Comparison of ENCODE assay signal across 28 cellular contexts in the genomic region with DNA sequence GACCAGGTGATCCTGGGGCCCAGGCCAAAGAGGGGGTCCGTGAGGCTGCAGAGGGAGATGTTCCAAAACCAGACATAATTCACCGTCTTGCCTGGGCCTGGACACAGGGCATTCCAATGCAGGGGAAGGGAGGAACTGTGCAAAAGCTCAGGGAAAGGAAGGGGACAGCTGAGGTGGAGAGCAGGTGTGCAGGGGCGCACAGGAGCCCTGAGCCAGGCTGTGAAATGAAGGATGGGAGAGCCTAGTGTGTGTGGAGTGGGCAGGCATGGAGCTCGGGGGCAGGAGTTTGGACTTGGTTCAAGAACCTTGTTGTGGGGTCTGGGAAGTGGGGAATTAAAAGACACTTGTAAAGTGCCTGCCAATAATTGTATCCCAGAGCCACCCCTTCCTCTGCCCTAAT. TPM values are rescaled to one million over a fixed set of nuclear protein-coding genes. Genes with fewer than 3 reads are reported as not detected.
"Had no signal": no experiment of that assay in that cellular context is flagged by ENCODE, and none has a peak within 500 bp of the region (broad histone marks: within the 10 kb centered on the region; RNA-seq: fewer than 3 reads in every experiment).

No MANE protein-coding gene starts in this region.

- H3K4me1 ChIP-seq: body of pancreas, right lobe of liver, upper lobe of left lung had no signal

- H3K27ac ChIP-seq: body of pancreas, neutrophil, ovary, right lobe of liver, SK-N-MC, upper lobe of left lung had no signal

- H3K9me3 ChIP-seq: body of pancreas, neutrophil, ovary, right lobe of liver, upper lobe of left lung had no signal

- DNase-seq: activated B cell treated with CpG ODN at 0.5 μM for 24 hours; activated CD4-positive, alpha-beta T cell treated with anti-CD3 and anti-CD28 coated beads for 4 hours; activated CD4-positive, alpha-beta T cell treated with anti-CD3 and anti-CD28 coated beads, Interleukin-2, amount 50 U/mL, for 48 hours; activated effector memory CD4-positive, alpha-beta T cell treated with Interleukin-2 at 50 U/mL for 16 hours; activated naive CD4-positive, alpha-beta T cell treated with anti-CD3 and anti-CD28 coated beads, Interleukin-2, amount 10 ng/mL, durations not matched to agents 7 days and 5 days; activated T-cell treated with anti-CD3 and anti-CD28 coated beads, Interleukin-2, amount 50 U/mL, for 72 hours; amygdala; body of pancreas; effector memory CD8-positive, alpha-beta T cell; hypothalamus; mesendoderm; naive thymus-derived CD4-positive, alpha-beta T cell; ovary; stimulated activated CD4-positive, alpha-beta T cell treated with anti-CD3 and anti-CD28 coated beads, Interleukin-4, amount 100 ng/mL, for 24 hours; stimulated activated naive CD8-positive, alpha-beta T cell treated with anti-CD3 and anti-CD28 coated beads, Interleukin-15, Interleukin-2, amounts not matched to agents 100 U/mL and 50 U/mL, for 24 hours; SW 1271; T-helper 17 cell; upper lobe of left lung had no signal

- H3K36me3 ChIP-seq: neutrophil, ovary, right lobe of liver, upper lobe of left lung had no signal

- H3K27me3 ChIP-seq: body of pancreas, ovary, right lobe of liver, upper lobe of left lung had no signal

- H3K4me3 ChIP-seq: body of pancreas, ovary, right lobe of liver, SK-N-MC, upper lobe of left lung had no signal

- ATAC-seq: activated T-cell treated with anti-CD3 and anti-CD28 coated beads, Interleukin-2, amount 50 U/mL, for 72 hours; body of pancreas; effector memory CD8-positive, alpha-beta T cell; esophagus mucosa; naive thymus-derived CD4-positive, alpha-beta T cell; right lobe of liver; stimulated activated naive CD8-positive, alpha-beta T cell treated with anti-CD3 and anti-CD28 coated beads, Interleukin-15, Interleukin-2, amounts not matched to agents 100 U/mL and 50 U/mL, for 24 hours; T-helper 17 cell had no signal

RNA-seq across cellular contexts. Expression of gene TNNI1, which starts 2.3 kb away (rescaled TPM):
- total RNA-seq: activated B cell treated with CpG ODN at 0.5 μM for 24 hours; activated T-cell treated with anti-CD3 and anti-CD28 coated beads, Interleukin-2, amount 50 U/mL, for 72 hours; body of pancreas; dermis microvascular lymphatic vessel endothelial cell; endothelial cell of umbilical vein; esophagus mucosa; lower leg skin; naive thymus-derived CD4-positive, alpha-beta T cell; pulmonary artery endothelial cell; subcutaneous adipose tissue; T-helper 17 cell had no signal
- polyA plus RNA-seq: endothelial cell of umbilical vein; naive thymus-derived CD4-positive, alpha-beta T cell had no signal

RNA-seq across cellular contexts. Expression of gene LAD1, which starts 20.1 kb away (rescaled TPM):
- total RNA-seq: activated B cell treated with CpG ODN at 0.5 μM for 24 hours; activated T-cell treated with anti-CD3 and anti-CD28 coated beads, Interleukin-2, amount 50 U/mL, for 72 hours; dermis microvascular lymphatic vessel endothelial cell; endothelial cell of umbilical vein; frontal cortex; pulmonary artery endothelial cell; T-helper 17 cell had no signal
- polyA plus RNA-seq: endothelial cell of umbilical vein; naive thymus-derived CD4-positive, alpha-beta T cell had no signal

RNA-seq across cellular contexts. Expression of gene TNNT2, which starts 41.8 kb away (rescaled TPM):
- total RNA-seq: activated B cell treated with CpG ODN at 0.5 μM for 24 hours; activated T-cell treated with anti-CD3 and anti-CD28 coated beads, Interleukin-2, amount 50 U/mL, for 72 hours; dermis microvascular lymphatic vessel endothelial cell; endothelial cell of umbilical vein; frontal cortex; naive thymus-derived CD4-positive, alpha-beta T cell; pulmonary artery endothelial cell; subcutaneous adipose tissue; T-helper 17 cell had no signal
- polyA plus RNA-seq: endothelial cell of umbilical vein; naive thymus-derived CD4-positive, alpha-beta T cell had no signal
